2 cellular contexts compared by ENCODE assay signal in the genomic region with DNA sequence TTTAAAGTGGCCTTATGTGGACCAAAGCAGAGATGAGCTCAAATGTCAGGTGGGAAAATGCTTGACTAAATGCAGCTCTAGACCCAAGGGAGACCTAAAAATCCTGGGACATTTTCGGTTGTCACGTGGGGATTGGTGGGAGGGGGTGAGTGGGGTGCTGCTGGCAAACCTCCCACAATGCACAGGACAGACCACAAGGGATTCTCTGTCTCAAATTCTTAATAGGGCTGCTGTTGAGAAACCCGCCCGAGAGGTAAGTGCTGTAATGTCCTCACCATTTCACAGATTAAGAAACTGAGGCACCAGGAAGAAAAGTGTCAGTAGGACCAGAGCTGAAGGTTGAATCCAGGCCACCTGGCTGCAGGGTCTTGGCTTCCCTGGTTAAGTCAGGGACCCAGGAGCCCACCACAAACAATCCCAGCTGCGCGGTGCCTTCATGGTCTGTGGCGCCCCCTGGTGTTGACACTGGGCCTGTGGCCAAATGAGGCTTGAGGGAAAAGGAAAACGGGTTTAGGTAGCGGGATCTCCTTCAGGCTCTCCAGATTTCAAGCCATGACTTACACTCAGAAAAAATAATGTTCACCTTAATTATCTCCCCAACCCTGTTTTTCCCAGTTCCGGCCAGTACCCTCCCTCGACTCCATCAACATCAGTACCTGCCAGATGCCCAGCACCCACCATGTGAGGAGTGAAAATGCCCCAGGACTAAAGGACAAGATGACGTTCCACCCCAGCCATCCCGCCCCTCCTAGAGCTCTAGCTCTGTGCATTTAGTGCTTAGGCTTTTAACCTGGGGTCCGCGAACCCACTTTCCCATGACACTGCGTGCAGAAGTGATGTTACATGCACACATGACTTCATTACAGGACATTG.
TF ChIP-seq lines count a peak whose summit lies in the region.

No MANE protein-coding gene starts in this region.

TF ChIP-seq in Ishikawa, 13 proteins besides CTCF, POLR2A, EP300 and RAD21:
- no peak for TF ChIP-seq NFIC (IDR thresholded peaks at IDR 0.05)
- TF ChIP-seq CREB1 (IDR thresholded peaks at IDR 0.05; ENCODE audit: low read depth), result no peak

TF ChIP-seq in H1, 55 proteins besides CTCF, POLR2A, EP300 and RAD21:
- TF ChIP-seq, protein P1, sequence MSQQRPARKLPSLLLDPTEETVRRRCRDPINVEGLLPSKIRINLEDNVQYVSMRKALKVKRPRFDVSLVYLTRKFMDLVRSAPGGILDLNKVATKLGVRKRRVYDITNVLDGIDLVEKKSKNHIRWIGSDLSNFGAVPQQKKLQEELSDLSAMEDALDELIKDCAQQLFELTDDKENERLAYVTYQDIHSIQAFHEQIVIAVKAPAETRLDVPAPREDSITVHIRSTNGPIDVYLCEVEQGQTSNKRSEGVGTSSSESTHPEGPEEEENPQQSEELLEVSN (IDR thresholded peaks at IDR 0.05), result no peak
- no peak for TF ChIP-seq YY1 (IDR thresholded peaks at IDR 0.05; ENCODE audit: low read depth, low read length)
- no peak for TF ChIP-seq SRF (IDR thresholded peaks at IDR 0.05; ENCODE audit: low read depth, low read length)
- no peak for TF ChIP-seq SAP30 (IDR thresholded peaks at IDR 0.05; ENCODE audit: insufficient read depth, insufficient replicate concordance, low read length)
- TF ChIP-seq RNF2 (IDR thresholded peaks at IDR 0.05; ENCODE audit: borderline replicate concordance, low read depth, low read length, missing control alignments, poor library complexity, severe bottlenecking), result no peak
- no peak for TF ChIP-seq KDM4A (IDR thresholded peaks at IDR 0.05; ENCODE audit: low read depth, low read length, severe bottlenecking)
- TF ChIP-seq CBX8 (IDR thresholded peaks at IDR 0.05; ENCODE audit: borderline replicate concordance, low read depth, low read length), result no peak
- TF ChIP-seq CHD1 (IDR thresholded peaks at IDR 0.05; ENCODE audit: low read depth, low read length), result no peak
- no peak for TF ChIP-seq SP4 (IDR thresholded peaks at IDR 0.05; ENCODE audit: low read length)
